Comparison of ENCODE assay signal across 31 cellular contexts in genomic region chr9:135745686-135746324, GRCh38. TPM values are rescaled to one million over a fixed set of nuclear protein-coding genes. Genes with fewer than 3 reads are reported as not detected.
"Had no signal": no experiment of that assay in that cellular context is flagged by ENCODE, and none has a peak within 500 bp of the region (broad histone marks: within the 10 kb centered on the region; RNA-seq: fewer than 3 reads in every experiment).

No MANE protein-coding gene starts in this region.

- H3K36me3 ChIP-seq: adrenal gland, brain microvascular endothelial cell, breast epithelium had no signal

- DNase-seq: activated B cell treated with CpG ODN at 0.5 μM for 24 hours; activated CD4-positive, alpha-beta memory T cell treated with anti-CD3 and anti-CD28 coated beads for 36 hours; activated CD4-positive, alpha-beta T cell treated with anti-CD3 and anti-CD28 coated beads for 4 hours; activated CD4-positive, alpha-beta T cell treated with anti-CD3 and anti-CD28 coated beads, Interleukin-2, amount 10 ng/mL, durations not matched to agents 24 days and 14 days; activated CD4-positive, alpha-beta T cell treated with anti-CD3 and anti-CD28 coated beads, Interleukin-2, amount 50 U/mL, for 1 hour; activated CD4-positive, alpha-beta T cell treated with anti-CD3 and anti-CD28 coated beads, Interleukin-2, amount 50 U/mL, for 4 hours; activated CD4-positive, CD25-positive, alpha-beta regulatory T cell treated with anti-CD3 and anti-CD28 coated beads, Interleukin-2, amount 50 U/mL, for 72 hours; activated CD8-positive, alpha-beta memory T cell treated with anti-CD3 and anti-CD28 coated beads, Interleukin-2, amount 50 U/mL, for 4 hours; activated CD8-positive, alpha-beta T cell treated with anti-CD3 and anti-CD28 coated beads for 36 hours; activated effector memory CD4-positive, alpha-beta T cell treated with Interleukin-2 at 50 U/mL for 16 hours; activated gamma-delta T cell; activated naive CD4-positive, alpha-beta T cell treated with anti-CD3 and anti-CD28 coated beads, Interleukin-2, amount 10 ng/mL, durations not matched to agents 7 days and 5 days; activated naive CD4-positive, alpha-beta T cell treated with Interleukin-2 at 50 U/mL for 16 hours; activated T-cell treated with anti-CD3 and anti-CD28 coated beads, Interleukin-2, amount 50 U/mL, for 24 hours; activated T-cell treated with anti-CD3 and anti-CD28 coated beads, Interleukin-2, amount 50 U/mL, for 48 hours; adrenal gland; amniotic stem cell; aorta; body of pancreas; brain microvascular endothelial cell; central memory CD4-positive, alpha-beta T cell; T-helper 1 cell; T-helper 2 cell; T-helper 9 cell had no signal

- H3K9me3 ChIP-seq: adrenal gland, body of pancreas, breast epithelium had no signal

- H3K27ac ChIP-seq: adrenal gland, body of pancreas, brain microvascular endothelial cell, breast epithelium, VCaP had no signal

- ATAC-seq: activated CD8-positive, alpha-beta T cell treated with anti-CD3 and anti-CD28 coated beads for 36 hours; body of pancreas had no signal

- H3K4me1 ChIP-seq: adrenal gland, body of pancreas, breast epithelium had no signal

- H3K27me3 ChIP-seq: adrenal gland, body of pancreas, brain microvascular endothelial cell had no signal

- H3K4me3 ChIP-seq: adrenal gland, body of pancreas, breast epithelium had no signal

RNA-seq across cellular contexts. Expression of gene KCNT1, which starts 43.8 kb away (rescaled TPM):
- total RNA-seq: activated B cell treated with CpG ODN at 0.5 μM for 24 hours; activated CD4-positive, alpha-beta memory T cell treated with anti-CD3 and anti-CD28 coated beads for 36 hours; activated CD4-positive, alpha-beta T cell treated with anti-CD3 and anti-CD28 coated beads, Interleukin-2, amount 10 ng/mL, durations not matched to agents 24 days and 14 days; activated CD8-positive, alpha-beta memory T cell treated with anti-CD3 and anti-CD28 coated beads for 36 hours; activated CD8-positive, alpha-beta T cell treated with anti-CD3 and anti-CD28 coated beads for 36 hours; activated T-helper 2 cell treated with anti-CD3 and anti-CD28 coated beads, Interferon-gamma antibody, Interleukin-2, Interleukin-4, amounts not matched to agents 10 μg/mL and 5 μg/mL and 100 μg/mL, durations not matched to agents 14 hours and 24 hours and 36 hours; astrocyte; breast epithelium had no signal
- polyA plus RNA-seq: aorta had no signal

RNA-seq across cellular contexts. Expression of gene SOHLH1, which starts 46.5 kb away (rescaled TPM):
- total RNA-seq: activated B cell treated with CpG ODN at 0.5 μM for 24 hours; activated CD4-positive, alpha-beta memory T cell treated with anti-CD3 and anti-CD28 coated beads for 36 hours; activated CD4-positive, alpha-beta T cell treated with anti-CD3 and anti-CD28 coated beads, Interleukin-2, amount 10 ng/mL, durations not matched to agents 24 days and 14 days; activated CD8-positive, alpha-beta memory T cell treated with anti-CD3 and anti-CD28 coated beads for 36 hours; activated CD8-positive, alpha-beta T cell treated with anti-CD3 and anti-CD28 coated beads for 36 hours; activated T-helper 2 cell treated with anti-CD3 and anti-CD28 coated beads, Interferon-gamma antibody, Interleukin-2, Interleukin-4, amounts not matched to agents 10 μg/mL and 5 μg/mL and 100 μg/mL, durations not matched to agents 14 hours and 24 hours and 36 hours; adrenal gland; aorta; astrocyte; body of pancreas; breast epithelium; cardiac septum; cerebellum had no signal
- polyA plus RNA-seq: adrenal gland, aorta had no signal
